In the genomic region with DNA sequence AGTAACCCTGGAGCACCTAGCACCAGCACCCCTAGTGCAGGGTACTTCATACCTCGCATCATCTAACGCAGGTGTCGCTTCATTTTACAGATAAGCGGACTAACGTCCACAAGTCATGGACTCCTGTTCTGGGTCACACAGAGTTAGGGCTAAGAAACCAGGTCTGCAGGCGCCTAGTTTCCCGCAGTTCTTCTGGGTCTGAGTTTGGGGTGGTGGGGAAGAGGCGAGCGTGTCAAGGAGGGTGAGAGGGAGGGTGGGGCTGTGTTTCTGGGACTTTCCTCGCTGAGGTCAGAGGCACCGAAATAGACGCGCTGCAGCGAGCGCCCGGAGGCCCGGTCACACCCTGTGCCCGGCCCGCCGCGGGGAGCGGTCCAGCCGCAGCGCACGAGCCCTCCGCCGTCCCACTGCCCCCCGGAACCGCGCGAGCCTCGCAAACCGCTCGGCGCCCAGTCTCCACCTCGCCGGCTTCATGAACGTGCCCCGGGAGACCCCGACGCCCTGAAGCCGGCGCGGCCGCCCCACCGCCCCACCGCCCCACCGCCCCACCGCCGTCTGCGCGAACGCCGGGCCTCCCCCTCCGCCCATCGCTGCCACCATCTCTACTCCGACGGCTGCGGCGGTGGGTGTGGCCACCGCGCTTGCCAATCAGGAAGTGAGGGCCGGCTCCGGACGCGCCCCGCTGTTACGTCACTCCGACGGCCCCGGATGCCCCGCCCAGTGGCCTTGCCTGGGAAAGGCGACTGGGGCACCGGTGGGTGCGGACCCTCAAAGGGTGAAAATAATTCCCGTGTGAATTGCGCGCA, we compare ENCODE assay signal across 8 cellular contexts. TPM values are rescaled to one million over a fixed set of nuclear protein-coding genes. Genes with fewer than 3 reads are reported as not detected.
A peak's percentile ranks its signal among the peaks of the same experiment; 100 is the strongest.
DNase-seq lines count a peak whose midpoint lies in the region; ATAC-seq and TF ChIP-seq lines count a peak whose summit lies in the region.

No MANE protein-coding gene starts in this region.

- no peaks in the 10 kb centered on the region for H3K9me3 ChIP-seq in right lobe of liver

- ATAC-seq in GM19023 (IDR thresholded peaks at IDR 0.05; ENCODE audit: unreplicated experiment): peak; percentile 70
- ATAC-seq in HG03175 (IDR thresholded peaks at IDR 0.05; ENCODE audit: unreplicated experiment): peak; percentile 65
- ATAC-seq in right lobe of liver: peak; percentile 80 to 91 (median 86)

- WGBS in right lobe of liver (ENCODE audit: insufficient coverage, low coverage, low lambda C conversion rate, missing lambda C conversion rate): 5% methylated on average over 13 of the region's 78 CpGs

- peak overlapping the region; percentile 47 to 60 (median 53) for H3K4me3 ChIP-seq in right lobe of liver

- H3K27me3 ChIP-seq in right lobe of liver: no peaks in the 10 kb centered on the region

- peak; percentile 92 for DNase-seq in AG20443 (ENCODE audit: low spot score)
- peak; percentile 64 to 89 for DNase-seq in NCI-H526 (lab: John Stamatoyannopoulos, UW)
- DNase-seq in activated CD4-positive, alpha-beta T cell treated with anti-CD3 and anti-CD28 coated beads, Interleukin-2, amount 50 U/mL, for 48 hours: peak; percentile 90 to 93
- peak; percentile 84 for DNase-seq in dermis blood vessel endothelial cell
- DNase-seq in right lobe of liver: peak; percentile 89 to 92 (median 91)
- DNase-seq in stimulated activated CD4-positive, alpha-beta T cell treated with anti-CD3 and anti-CD28 coated beads, Interleukin-4, amount 100 ng/mL, for 24 hours: peak; percentile 86

- no peak for TF ChIP-seq POLR2A in right lobe of liver (IDR thresholded peaks at IDR 0.05)

- no peak for TF ChIP-seq CTCF in right lobe of liver (IDR thresholded peaks at IDR 0.05)

- H3K27ac ChIP-seq in right lobe of liver: peak overlapping the region; percentile 47 to 76 (median 69)

- no peaks in the 10 kb centered on the region for H3K4me1 ChIP-seq in right lobe of liver

- intact Hi-C loops in right lobe of liver (cut with DNase I): loop anchor here (5.0 to 10.0 kb wide), 3 partner anchors 42 to 105 kb away; no protein-coding TSS in a partner anchor

- H3K36me3 ChIP-seq in right lobe of liver: no peaks in the 10 kb centered on the region

RNA-seq across cellular contexts. Expression of a gene that starts 12.3 kb away (rescaled TPM):
- total RNA-seq in dermis blood vessel endothelial cell: 21.9 and 57.7 TPM in 2 replicates
- total RNA-seq in right lobe of liver: 10 to 100 TPM in 5 of 6 experiments, 1 to 10 TPM in 1; 9.5 to 45.7 (median 33.2) TPM

RNA-seq across cellular contexts. Expression of a gene that starts 24.7 kb away (rescaled TPM):
- total RNA-seq in dermis blood vessel endothelial cell (0.74 and 1.2 TPM in 2 replicates), right lobe of liver (1 to 10 TPM; 2.5 to 10.0 (median 6.3) TPM)

RNA-seq across cellular contexts. Expression of a gene that starts 55.8 kb away (rescaled TPM):
- total RNA-seq in dermis blood vessel endothelial cell (7.1 and 16.0 TPM in 2 replicates), right lobe of liver (10 to 100 TPM in 3 of 6 experiments, 1 to 10 TPM in 3; 5.5 to 21.3 (median 10.9) TPM)

Comparison
In these comparisons a context has a peak if more than half of its experiments do, and no peak if none do; other contexts are left out.
1. Peak in every context shown above with its lines: DNase-seq, ATAC-seq, H3K4me3 ChIP-seq and H3K27ac ChIP-seq.